15 cellular contexts compared by ENCODE assay signal in genomic region chr3:143808999-143809700, GRCh38. TPM values are rescaled to one million over a fixed set of nuclear protein-coding genes. Genes with fewer than 3 reads are reported as not detected.
DNase-seq lines count a peak whose midpoint lies in the region; ATAC-seq and TF ChIP-seq lines count a peak whose summit lies in the region.
"Had no signal": no experiment of that assay in that cellular context is flagged by ENCODE, and none has a peak within 500 bp of the region (broad histone marks: within the 10 kb centered on the region; RNA-seq: fewer than 3 reads in every experiment).

No MANE protein-coding gene starts in this region.

- H3K27ac ChIP-seq in left ventricle myocardium inferior (replicated peaks) (peak overlapping the region; percentile 66), osteoblast (ENCODE audit: low read depth, low read length) (no peak overlapping the region)
- H3K27ac ChIP-seq: SJSA1 had no signal

- H4K20me1 ChIP-seq in osteoblast (ENCODE audit: insufficient read depth, low read length), result no peaks in the 10 kb centered on the region

- peaks cover 30% of the 10 kb centered on the region for H3K4me1 ChIP-seq in left ventricle myocardium inferior
- no peaks in the 10 kb centered on the region for H3K4me1 ChIP-seq in osteoblast (ENCODE audit: insufficient read depth, low read length)
- H3K4me1 ChIP-seq: SJSA1 had no signal

- TF ChIP-seq CTCF in choroid plexus epithelial cell (conservative IDR thresholded peaks at IDR 0.05; ENCODE audit: low read depth, low read length) (no peak), left ventricle myocardium inferior (IDR thresholded peaks at IDR 0.05; ENCODE audit: borderline replicate concordance) (no peak), osteoblast (IDR thresholded peaks at IDR 0.05; ENCODE audit: extremely low read depth, low read depth, low read length) (no peak)

- ATAC-seq in HG03378 (IDR thresholded peaks at IDR 0.05; ENCODE audit: unreplicated experiment), result no peak
- ATAC-seq: activated T-cell treated with anti-CD3 and anti-CD28 coated beads, Interleukin-2, amount 50 U/mL, for 72 hours had no signal

- DNase-seq in AG20443 (ENCODE audit: low spot score) (peak; percentile 42), choroid plexus epithelial cell (ENCODE audit: low read depth) (peak; percentile 15), left ventricle myocardium inferior (no peak), osteoblast (ENCODE audit: insufficient read length, low spot score, missing footprints) (peak; percentile 50), DMS153 treated with DMSO at 0.1 percent for 48 hours (lab: John Stamatoyannopoulos, UW; ENCODE audit: unreplicated experiment) (no peak), activated gamma-delta T cell (lab: John Stamatoyannopoulos, UW) (no peak), NCI-H1436 (lab: John Stamatoyannopoulos, UW) (no peak)
- DNase-seq: activated CD4-positive, alpha-beta T cell treated with anti-CD3 and anti-CD28 coated beads, Interleukin-2, amount 50 U/mL, for 1 hour; activated T-cell treated with anti-CD3 and anti-CD28 coated beads, Interleukin-2, amount 50 U/mL, for 72 hours; DMS53; effector CD4-positive, alpha-beta T cell had no signal

- intact Hi-C loops in left ventricle myocardium inferior (cut with micrococcal nuclease), result no loop called here

- no peak overlapping the region for H2AFZ ChIP-seq in osteoblast (ENCODE audit: low read length)

- no peak overlapping the region for H3K4me2 ChIP-seq in osteoblast (ENCODE audit: insufficient read depth, low read length)
- H3K4me2 ChIP-seq: smooth muscle cell had no signal

- no peaks in the 10 kb centered on the region for H3K79me2 ChIP-seq in osteoblast (ENCODE audit: insufficient read depth, low read length)

- H3K27me3 ChIP-seq in left ventricle myocardium inferior (ENCODE audit: low read depth), result no peaks in the 10 kb centered on the region
- no peaks in the 10 kb centered on the region for H3K27me3 ChIP-seq in osteoblast (ENCODE audit: insufficient read depth, low read length)
- H3K27me3 ChIP-seq: adrenal gland, SJSA1 had no signal

- H3K9me3 ChIP-seq in left ventricle myocardium inferior (replicated peaks) (no peaks in the 10 kb centered on the region), osteoblast (ENCODE audit: low read depth, low read length) (no peaks in the 10 kb centered on the region)
- H3K9me3 ChIP-seq: adrenal gland, SJSA1 had no signal

- H3K4me3 ChIP-seq in choroid plexus epithelial cell (ENCODE audit: low read depth, low read length) (no peak overlapping the region), left ventricle myocardium inferior (peak overlapping the region; percentile 23), osteoblast (ENCODE audit: insufficient read depth, low read length) (no peak overlapping the region)
- H3K4me3 ChIP-seq: adrenal gland, SJSA1, smooth muscle cell had no signal

- H3K36me3 ChIP-seq in left ventricle myocardium inferior (no peaks in the 10 kb centered on the region), osteoblast (ENCODE audit: insufficient read depth, low read length) (no peaks in the 10 kb centered on the region)
- H3K36me3 ChIP-seq: adrenal gland, SJSA1 had no signal

RNA-seq across cellular contexts. Expression of gene SLC9A9, which starts 39.1 kb away (rescaled TPM):
- 4.9 TPM for total RNA-seq in left ventricle myocardium inferior
- total RNA-seq in osteoblast, result 6.5 and 8.3 TPM in 2 replicates

Comparison
In these comparisons a context has a peak if more than half of its experiments do, and no peak if none do; other contexts are left out.
1. DNase-seq: peak in AG20443 (single experiment), choroid plexus epithelial cell (single experiment) and osteoblast (single experiment); none in left ventricle myocardium inferior (single experiment), DMS153 treated with DMSO at 0.1 percent for 48 hours (single experiment), activated gamma-delta T cell (single experiment) and NCI-H1436 (single experiment).